ENCODE assay signal across 8 cellular contexts in genomic region chr7:100611983-100612729, GRCh38. TPM values are rescaled to one million over a fixed set of nuclear protein-coding genes. Genes with fewer than 3 reads are reported as not detected.
DNase-seq lines count a peak whose midpoint lies in the region; ATAC-seq, FAIRE-seq and TF ChIP-seq lines count a peak whose summit lies in the region.

Gene MOSPD3 (plus strand): TSS chr7:100612540. CDS start chr7:100612792, 252 bp downstream.

- peak; percentile 79 for ATAC-seq in HG03457 (IDR thresholded peaks at IDR 0.05; ENCODE audit: unreplicated experiment)

- H3K4me3 ChIP-seq in BE2C (ENCODE audit: low read depth, low read length) (peak within 1 kb of the TSS; percentile 74), kidney epithelial cell (ENCODE audit: low read depth, low read length) (peak within 1 kb of the TSS; percentile 73)

- DNase-seq in BE2C (peak; percentile 99), GM19239 (ENCODE audit: insufficient read length, low spot score) (peak; percentile 98), NCI-H524 treated with DMSO at 0.1 percent for 48 hours (lab: John Stamatoyannopoulos, UW) (peak; percentile 86), kidney epithelial cell (ENCODE audit: low read depth) (peak; percentile 99)
- DNase-seq in activated CD4-positive, alpha-beta T cell treated with anti-CD3 and anti-CD28 coated beads for 4 hours: peak; percentile 97
- peak; percentile 97 to 98 for DNase-seq in stimulated activated CD4-positive, alpha-beta T cell treated with anti-CD3 and anti-CD28 coated beads, Interleukin-15, amount 100 ng/mL, for 48 hours (ENCODE audit: low read depth in 2 of 2)

- FAIRE-seq in GM19239 (lab: Jason Lieb, UNC): peak; percentile 100

- H3K27me3 ChIP-seq in BE2C: no peaks in the 10 kb centered on the region
- H3K27me3 ChIP-seq in kidney epithelial cell (ENCODE audit: control insufficient read depth, insufficient read depth, low read length): no peaks in the 10 kb centered on the region

- H3K4me1 ChIP-seq in BE2C: no peaks in the 10 kb centered on the region

- TF ChIP-seq CTCF in BE2C (IDR thresholded peaks at IDR 0.05; ENCODE audit: low read depth, low read length): no peak
- TF ChIP-seq CTCF in kidney epithelial cell (IDR thresholded peaks at IDR 0.05; ENCODE audit: insufficient read depth, low read length, poor library complexity, severe bottlenecking): no peak

- peaks cover 12% of the 10 kb centered on the region for H3K36me3 ChIP-seq in BE2C
- no peaks in the 10 kb centered on the region for H3K36me3 ChIP-seq in kidney epithelial cell (ENCODE audit: control insufficient read depth, insufficient read depth, low read length)

- peak within 1 kb of the TSS; percentile 96 for H3K27ac ChIP-seq in cingulate gyrus (ENCODE audit: low read depth, low read length)

- H3K9me3 ChIP-seq in BE2C: no peaks in the 10 kb centered on the region

RNA-seq across cellular contexts. Expression of gene MOSPD3, which starts in this region (rescaled TPM):
- polyA plus RNA-seq in BE2C (2012; ENCODE audit: insufficient read depth, insufficient read length, low read depth): 69.4 TPM
- total RNA-seq in kidney epithelial cell: 14.5 and 23.3 TPM in 2 replicates

Comparison
In these comparisons a context has a peak if more than half of its experiments do, and no peak if none do; other contexts are left out.
1. Peak in every context shown above with its lines: DNase-seq, ATAC-seq, H3K4me3 ChIP-seq and H3K27ac ChIP-seq.